ENCODE assay signal across 1 cellular context in genomic region chr1:151993084-151993733, GRCh38.
TF ChIP-seq lines count a peak whose summit lies in the region.

No MANE protein-coding gene starts in this region.

TF ChIP-seq in HEK293, 187 proteins besides CTCF, POLR2A, EP300 and RAD21 (continued from another document and continues in another):
- no peak for TF ChIP-seq ZNF621 (tag by site-specific recombination; IDR thresholded peaks at IDR 0.05)
- no peak for TF ChIP-seq HOXD13 (CRISPR knock-in tag; IDR thresholded peaks at IDR 0.05; ENCODE audit: borderline replicate concordance)
- no peak for TF ChIP-seq TSHZ1 (tag by site-specific recombination; IDR thresholded peaks at IDR 0.05; ENCODE audit: borderline replicate concordance)
- TF ChIP-seq ZNF530 (tag by site-specific recombination; IDR thresholded peaks at IDR 0.05; ENCODE audit: low read depth): no peak
- TF ChIP-seq ZNF292 (tag by site-specific recombination; IDR thresholded peaks at IDR 0.05; ENCODE audit: borderline replicate concordance, low read depth): no peak
- no peak for TF ChIP-seq ZNF37A (tag by site-specific recombination; IDR thresholded peaks at IDR 0.05)
- no peak for TF ChIP-seq ZNF513 (tag by site-specific recombination; IDR thresholded peaks at IDR 0.05)
- TF ChIP-seq ZNF488 (tag by site-specific recombination; IDR thresholded peaks at IDR 0.05): no peak
- TF ChIP-seq ZNF121 (tag by site-specific recombination; IDR thresholded peaks at IDR 0.05): no peak
- no peak for TF ChIP-seq ZNF645 (tag by site-specific recombination; IDR thresholded peaks at IDR 0.05)
- no peak for TF ChIP-seq ZNF26 (tag by site-specific recombination; IDR thresholded peaks at IDR 0.05)
- TF ChIP-seq ZNF555 (tag by site-specific recombination; conservative IDR thresholded peaks at IDR 0.05): no peak
- TF ChIP-seq HOXA7 (CRISPR knock-in tag; IDR thresholded peaks at IDR 0.05; ENCODE audit: borderline replicate concordance): no peak
- no peak for TF ChIP-seq ZNF561 (tag by site-specific recombination; IDR thresholded peaks at IDR 0.05; ENCODE audit: borderline replicate concordance)
- no peak for TF ChIP-seq ZNF19 (tag by site-specific recombination; IDR thresholded peaks at IDR 0.05; ENCODE audit: low read depth)
- TF ChIP-seq ZBTB7A (tag by site-specific recombination; IDR thresholded peaks at IDR 0.05; ENCODE audit: low read depth): no peak
- TF ChIP-seq ZFP3 (tag by site-specific recombination; IDR thresholded peaks at IDR 0.05; ENCODE audit: low read depth): no peak
- no peak for TF ChIP-seq ZNF571 (tag by site-specific recombination; IDR thresholded peaks at IDR 0.05)
- no peak for TF ChIP-seq ZNF639 (tag by site-specific recombination; IDR thresholded peaks at IDR 0.05)
- no peak for TF ChIP-seq ZFP41 (tag by site-specific recombination; IDR thresholded peaks at IDR 0.05; ENCODE audit: borderline replicate concordance)
- TF ChIP-seq ZIC2 (tag by site-specific recombination; IDR thresholded peaks at IDR 0.05): peak; percentile 32; the same call in 1 of the 2 replicates
- TF ChIP-seq ZNF658 (tag by site-specific recombination; IDR thresholded peaks at IDR 0.05): no peak
- TF ChIP-seq ZXDB (tag by site-specific recombination; IDR thresholded peaks at IDR 0.05): 0 out of 2 replicates have a peak, but pooled peaks have one; percentile 37
- TF ChIP-seq ZNF677 (tag by site-specific recombination; IDR thresholded peaks at IDR 0.05): no peak
- peak; percentile 56; the same call in 1 of the 2 replicates for TF ChIP-seq KLF8 (tag by site-specific recombination; IDR thresholded peaks at IDR 0.05)
- no peak for TF ChIP-seq ZNF324 (tag by site-specific recombination; IDR thresholded peaks at IDR 0.05)
- TF ChIP-seq ZNF211 (tag by site-specific recombination; IDR thresholded peaks at IDR 0.05; ENCODE audit: low read depth): no peak
- TF ChIP-seq ZNF157 (tag by site-specific recombination; IDR thresholded peaks at IDR 0.05): no peak
- no peak for TF ChIP-seq TCF7L2 (IDR thresholded peaks at IDR 0.05; ENCODE audit: borderline replicate concordance, low read depth, low read length)
- TF ChIP-seq ZNF16 (tag by site-specific recombination; IDR thresholded peaks at IDR 0.05; ENCODE audit: low read depth): no peak
- TF ChIP-seq ZNF560 (tag by site-specific recombination; IDR thresholded peaks at IDR 0.05; ENCODE audit: borderline replicate concordance): no peak
- TF ChIP-seq RBAK (tag by site-specific recombination; IDR thresholded peaks at IDR 0.05): no peak
- TF ChIP-seq ZNF112 (tag by site-specific recombination; IDR thresholded peaks at IDR 0.05): no peak
- TF ChIP-seq ZNF341 (tag by site-specific recombination; IDR thresholded peaks at IDR 0.05; ENCODE audit: low read depth): no peak
- peak; percentile 52; the same call in 1 of the 2 replicates for TF ChIP-seq ZNF76 (tag by site-specific recombination; IDR thresholded peaks at IDR 0.05; ENCODE audit: borderline replicate concordance, low read depth)
- no peak for TF ChIP-seq ZNF48 (tag by site-specific recombination; IDR thresholded peaks at IDR 0.05)
- TF ChIP-seq ZNF148 (tag by site-specific recombination; IDR thresholded peaks at IDR 0.05; ENCODE audit: borderline replicate concordance): no peak
- TF ChIP-seq GLIS2 (tag by site-specific recombination; IDR thresholded peaks at IDR 0.05): peak; percentile 21; the same call in 1 of the 2 replicates
- no peak for TF ChIP-seq ZNF449 (tag by site-specific recombination; IDR thresholded peaks at IDR 0.05)
- no peak for TF ChIP-seq ZSCAN4 (tag by site-specific recombination; IDR thresholded peaks at IDR 0.05)
- TF ChIP-seq ZNF416 (tag by site-specific recombination; IDR thresholded peaks at IDR 0.05): no peak
- no peak for TF ChIP-seq ZNF707 (tag by site-specific recombination; IDR thresholded peaks at IDR 0.05)
- TF ChIP-seq PRDM1 (tag by site-specific recombination; IDR thresholded peaks at IDR 0.05): no peak
- TF ChIP-seq ZNF2 (tag by site-specific recombination; IDR thresholded peaks at IDR 0.05): peak; percentile 42; the same call in 1 of the 2 replicates
- no peak for TF ChIP-seq ZNF701 (tag by site-specific recombination; IDR thresholded peaks at IDR 0.05)
- no peak for TF ChIP-seq ZNF175 (tag by site-specific recombination; IDR thresholded peaks at IDR 0.05)
- no peak for TF ChIP-seq ZNF248 (tag by site-specific recombination; IDR thresholded peaks at IDR 0.05)
- no peak; the same call in 1 of the 2 replicates for TF ChIP-seq SP7 (tag by site-specific recombination; IDR thresholded peaks at IDR 0.05)
- no peak for TF ChIP-seq ZNF266 (tag by site-specific recombination; IDR thresholded peaks at IDR 0.05; ENCODE audit: low read depth)
- TF ChIP-seq ZBTB44 (tag by site-specific recombination; IDR thresholded peaks at IDR 0.05): no peak
- TF ChIP-seq ZBTB8A (tag by site-specific recombination; IDR thresholded peaks at IDR 0.05): no peak
- TF ChIP-seq ZNF623 (tag by site-specific recombination; IDR thresholded peaks at IDR 0.05): no peak
- TF ChIP-seq ZNF394 (tag by site-specific recombination; IDR thresholded peaks at IDR 0.05; ENCODE audit: borderline replicate concordance): no peak
- no peak for TF ChIP-seq IKZF3 (tag by site-specific recombination; IDR thresholded peaks at IDR 0.05)
